In genomic region chr19:40023969-40024368, GRCh38 we compare ENCODE assay signal across 1 cellular context.
TF ChIP-seq lines count a peak whose summit lies in the region.

No MANE protein-coding gene starts in this region.

TF ChIP-seq in A549, 52 proteins besides CTCF, POLR2A, EP300 and RAD21 (continued from another document):
- TF ChIP-seq, protein P1, sequence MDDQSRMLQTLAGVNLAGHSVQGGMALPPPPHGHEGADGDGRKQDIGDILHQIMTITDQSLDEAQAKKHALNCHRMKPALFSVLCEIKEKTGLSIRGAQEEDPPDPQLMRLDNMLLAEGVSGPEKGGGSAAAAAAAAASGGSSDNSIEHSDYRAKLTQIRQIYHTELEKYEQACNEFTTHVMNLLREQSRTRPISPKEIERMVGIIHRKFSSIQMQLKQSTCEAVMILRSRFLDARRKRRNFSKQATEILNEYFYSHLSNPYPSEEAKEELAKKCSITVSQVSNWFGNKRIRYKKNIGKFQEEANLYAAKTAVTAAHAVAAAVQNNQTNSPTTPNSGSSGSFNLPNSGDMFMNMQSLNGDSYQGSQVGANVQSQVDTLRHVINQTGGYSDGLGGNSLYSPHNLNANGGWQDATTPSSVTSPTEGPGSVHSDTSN (IDR thresholded peaks at IDR 0.05) = no peak
- TF ChIP-seq FOSL2 (IDR thresholded peaks at IDR 0.05) (no peak), FOSL2 (CRISPR knock-in tag; IDR thresholded peaks at IDR 0.05) (no peak), BHLHE40 (IDR thresholded peaks at IDR 0.05; ENCODE audit: low read depth, low read length) (no peak), MAZ (IDR thresholded peaks at IDR 0.05; ENCODE audit: borderline replicate concordance, low read depth, low read length) (no peak), CHD2 (IDR thresholded peaks at IDR 0.05; ENCODE audit: low read length, partially characterized antibody) (no peak), HMGXB4 (CRISPR knock-in tag; IDR thresholded peaks at IDR 0.05; ENCODE audit: borderline replicate concordance) (no peak), EHF (CRISPR knock-in tag; IDR thresholded peaks at IDR 0.05) (no peak)
TF ChIP-seq in A549: peak in this region for 0.
